ENCODE assay signal across 24 cellular contexts in the genomic region with DNA sequence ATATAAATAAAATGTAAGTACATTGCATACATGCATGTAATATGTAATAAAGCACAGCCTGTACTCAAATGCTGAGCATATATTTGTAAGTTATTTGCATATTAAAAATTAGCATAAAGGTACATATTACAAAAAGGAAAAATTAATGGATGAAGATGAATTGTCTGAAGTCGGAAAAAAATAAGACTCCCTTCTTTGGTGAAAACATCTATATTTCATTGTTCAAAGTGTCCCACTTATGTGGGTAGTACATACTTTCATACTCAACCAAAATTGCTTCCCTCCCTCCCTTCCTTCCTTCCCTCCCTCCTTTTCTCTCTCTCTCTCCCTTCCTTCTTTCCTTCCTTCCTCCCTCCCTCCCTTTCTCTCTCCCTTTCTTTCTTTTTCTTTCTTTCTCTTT.
DNase-seq lines count a peak whose midpoint lies in the region; ATAC-seq, FAIRE-seq and TF ChIP-seq lines count a peak whose summit lies in the region.
"Had no signal": no experiment of that assay in that cellular context is flagged by ENCODE, and none has a peak within 500 bp of the region (broad histone marks: within the 10 kb centered on the region; RNA-seq: fewer than 3 reads in every experiment).

No MANE protein-coding gene starts in this region.

- H3K27me3 Mint-ChIP-seq in central memory CD8-positive, alpha-beta T cell = no peaks in the 10 kb centered on the region
- H3K27me3 Mint-ChIP-seq in CD8-positive, alpha-beta T cell (ENCODE audit: low read depth) = no peaks in the 10 kb centered on the region
- H3K27me3 Mint-ChIP-seq: B cell; CD4-positive, alpha-beta T cell; CD8-positive, alpha-beta memory T cell had no signal

- no peak for TF ChIP-seq CTCF in HepG2 (CRISPR knock-in tag; IDR thresholded peaks at IDR 0.05)
- no peak for TF ChIP-seq CTCF in right lobe of liver (IDR thresholded peaks at IDR 0.05)
- no peak for TF ChIP-seq CTCF in CD8-positive, alpha-beta T cell (IDR thresholded peaks at IDR 0.05)

- H3K27me3 ChIP-seq in HepG2 (ENCODE audit: control insufficient read depth in 1 of 2, insufficient read depth in 2 of 2, low read length in 2 of 2) (no peaks in the 10 kb centered on the region), right lobe of liver (no peaks in the 10 kb centered on the region)
- no peaks in the 10 kb centered on the region for H3K27me3 ChIP-seq in CD8-positive, alpha-beta T cell (ENCODE audit: insufficient read depth, low read length)
- H3K27me3 ChIP-seq: BLaER1 treated with 17β-estradiol and CSF1 and Interleukin-3, amounts not matched to agents 10 nM and 100 nM had no signal

- H3K27ac ChIP-seq in HepG2 (ENCODE audit: extremely low read length, insufficient read depth, low read length) (no peak overlapping the region), right lobe of liver (no peak overlapping the region)
- no peak overlapping the region for H3K27ac ChIP-seq in CD8-positive, alpha-beta T cell (ENCODE audit: low read depth, low read length)
- H3K27ac ChIP-seq: 22Rv1; A549; BLaER1 treated with 17β-estradiol and CSF1 and Interleukin-3, amounts not matched to agents 10 nM and 100 nM; C4-2B had no signal

- no TSS peak for BruUV-seq in HepG2 (replicated peaks; lab: Mats Ljungman, UMichigan)

- no peak for DNase-seq in HepG2 (ENCODE audit: low spot score)
- DNase-seq in right lobe of liver = no peak
- no peak for DNase-seq in central memory CD8-positive, alpha-beta T cell (ENCODE audit: low spot score in 2 of 2)
- no peak for DNase-seq in CD8-positive, alpha-beta T cell
- DNase-seq: AML-193; CD4-positive, alpha-beta T cell; CD8-positive, alpha-beta memory T cell; COR-L47; DMS 273 treated with DMSO at 0.1 percent for 48 hours; DMS153; DMS53; DMS79; DND-41; EL; GDM1 had no signal

- peaks cover 22% of the 10 kb centered on the region for H3K9me3 Mint-ChIP-seq in central memory CD8-positive, alpha-beta T cell
- peaks cover 8% of the 10 kb centered on the region for H3K9me3 Mint-ChIP-seq in CD8-positive, alpha-beta T cell
- H3K9me3 Mint-ChIP-seq: CD4-positive, alpha-beta T cell had no signal

- no peak for TF ChIP-seq RAD21 in HepG2 (CRISPR knock-in tag; IDR thresholded peaks at IDR 0.05)

- H3K4me1 ChIP-seq in HepG2 (ENCODE audit: insufficient read depth, low read length) = no peaks in the 10 kb centered on the region
- H3K4me1 ChIP-seq in right lobe of liver = no peaks in the 10 kb centered on the region
- no peaks in the 10 kb centered on the region for H3K4me1 ChIP-seq in CD8-positive, alpha-beta T cell (ENCODE audit: insufficient read depth, low read length)
- H3K4me1 ChIP-seq: A549 had no signal

- H3K36me3 ChIP-seq in HepG2 (replicated peaks in 1 of 2; ENCODE audit: control insufficient read depth in 1 of 2, insufficient read depth in 2 of 2, low read length in 2 of 2) = no peaks in the 10 kb centered on the region
- no peaks in the 10 kb centered on the region for H3K36me3 ChIP-seq in right lobe of liver
- no peaks in the 10 kb centered on the region for H3K36me3 ChIP-seq in CD8-positive, alpha-beta T cell (ENCODE audit: insufficient read depth, low read length)
- H3K36me3 ChIP-seq: BLaER1 treated with 17β-estradiol and CSF1 and Interleukin-3, amounts not matched to agents 10 nM and 100 nM had no signal

- H3K4me1 Mint-ChIP-seq in central memory CD8-positive, alpha-beta T cell = no peaks in the 10 kb centered on the region
- no peaks in the 10 kb centered on the region for H3K4me1 Mint-ChIP-seq in CD8-positive, alpha-beta T cell (ENCODE audit: low read depth)
- H3K4me1 Mint-ChIP-seq: B cell; CD8-positive, alpha-beta memory T cell had no signal

- no peaks in the 10 kb centered on the region for H4K20me1 ChIP-seq in HepG2 (ENCODE audit: insufficient read depth, low read length)
- H4K20me1 ChIP-seq: BLaER1 treated with 17β-estradiol and CSF1 and Interleukin-3, amounts not matched to agents 10 nM and 100 nM had no signal

- no peaks in the 10 kb centered on the region for H3K79me2 ChIP-seq in HepG2 (ENCODE audit: insufficient read depth, low read length)

- H3K27ac Mint-ChIP-seq in central memory CD8-positive, alpha-beta T cell (ENCODE audit: low read depth) = peak overlapping the region; percentile 42
- no peak overlapping the region for H3K27ac Mint-ChIP-seq in CD8-positive, alpha-beta T cell
- H3K27ac Mint-ChIP-seq: B cell; CD4-positive, alpha-beta T cell; CD8-positive, alpha-beta memory T cell had no signal

- TF ChIP-seq EP300 in HepG2 (IDR thresholded peaks at IDR 0.05; ENCODE audit: low read depth in 2 of 2, low read length in 2 of 2) = no peak
- no peak for TF ChIP-seq EP300 in HepG2 (CRISPR knock-in tag; IDR thresholded peaks at IDR 0.05; ENCODE audit: borderline replicate concordance)

- H3K9ac ChIP-seq in HepG2 (ENCODE audit: insufficient read depth, low read depth, low read length) = no peak overlapping the region
- H3K9ac ChIP-seq: BLaER1 treated with 17β-estradiol and CSF1 and Interleukin-3, amounts not matched to agents 10 nM and 100 nM had no signal

- FAIRE-seq in HepG2 (lab: Jason Lieb, UNC) = no peak
- FAIRE-seq: A549, GM12878, GM12892, GM18507 had no signal

- H3K4me2 ChIP-seq in HepG2 (ENCODE audit: low read depth, low read length) = no peak overlapping the region
- H3K4me2 ChIP-seq: A549; BLaER1 treated with 17β-estradiol and CSF1 and Interleukin-3, amounts not matched to agents 10 nM and 100 nM had no signal

- no peak overlapping the region for H3K4me3 ChIP-seq in HepG2 (replicated peaks in 1 of 3; ENCODE audit: insufficient read depth in 1 of 3, low read depth in 2 of 3, low read length in 3 of 3)
- H3K4me3 ChIP-seq in right lobe of liver = no peak overlapping the region
- H3K4me3 ChIP-seq in CD8-positive, alpha-beta T cell (ENCODE audit: low read depth, low read length) = no peak overlapping the region
- H3K4me3 ChIP-seq: A549; BLaER1 treated with 17β-estradiol and CSF1 and Interleukin-3, amounts not matched to agents 10 nM and 100 nM; GM12878 had no signal

- TF ChIP-seq POLR2A in HepG2 (IDR thresholded peaks at IDR 0.05; ENCODE audit: insufficient read depth in 1 of 2, low read depth in 2 of 2, low read length in 2 of 2) (no peak), right lobe of liver (IDR thresholded peaks at IDR 0.05) (no peak)

- H3K4me3 Mint-ChIP-seq in central memory CD8-positive, alpha-beta T cell = no peak overlapping the region
- H3K4me3 Mint-ChIP-seq in CD8-positive, alpha-beta T cell = no peak overlapping the region
- H3K4me3 Mint-ChIP-seq: B cell; CD4-positive, alpha-beta T cell; CD8-positive, alpha-beta memory T cell had no signal

- intact Hi-C loops in HepG2 (cut with micrococcal nuclease; ENCODE audit: unreplicated experiment) (no loop called here), right lobe of liver (cut with DNase I) (no loop called here)
- intact Hi-C loops in CD8-positive, alpha-beta T cell (cut with DNase I, micrococcal nuclease) = no loop called here

- 86% methylated on average over 1 of the region's 1 CpG for WGBS in HepG2 (ENCODE audit: low lambda C conversion rate)
- 83% methylated on average over 1 of the region's 1 CpG for WGBS in right lobe of liver (ENCODE audit: insufficient coverage, low coverage, low lambda C conversion rate, missing lambda C conversion rate)

- no peak overlapping the region for H2AFZ ChIP-seq in HepG2 (ENCODE audit: low read length)

- CTCF ChIA-PET in HepG2 (lab: Yijun Ruan, JAX; ENCODE audit: low intra/inter-chr PET ratio, low total read pairs) = no interaction called here
- CTCF ChIA-PET in CD8-positive, alpha-beta T cell (lab: Charles Lee) = no interaction called here

- in situ Hi-C loops in HepG2 (cut with HindIII; ENCODE audit: extremely low pct_ligation_motif_present, low pct_unique_long_range_greater_than_20kb) = no loop called here

- H3K9me3 ChIP-seq in HepG2 (ENCODE audit: low read length) (no peaks in the 10 kb centered on the region), right lobe of liver (no peaks in the 10 kb centered on the region)
- no peaks in the 10 kb centered on the region for H3K9me3 ChIP-seq in CD8-positive, alpha-beta T cell (ENCODE audit: low read length)
- H3K9me3 ChIP-seq: A549 had no signal

- ATAC-seq in HepG2 (no peak), right lobe of liver (no peak), HG03521 (IDR thresholded peaks at IDR 0.05; ENCODE audit: unreplicated experiment) (no peak)
- ATAC-seq in central memory CD8-positive, alpha-beta T cell (replicated peaks; ENCODE audit: extremely low read depth, poor library complexity, severe bottlenecking) = no peak
- ATAC-seq in CD8-positive, alpha-beta T cell = no peak
- ATAC-seq: A549, GM12878 had no signal

- no peaks in the 10 kb centered on the region for H3K36me3 Mint-ChIP-seq in central memory CD8-positive, alpha-beta T cell (ENCODE audit: insufficient read depth)
- H3K36me3 Mint-ChIP-seq in CD8-positive, alpha-beta T cell = no peaks in the 10 kb centered on the region
- H3K36me3 Mint-ChIP-seq: CD8-positive, alpha-beta memory T cell had no signal

- POLR2A ChIA-PET in HepG2 (lab: Yijun Ruan, JAX) = no interaction called here
- POLR2A ChIA-PET in CD8-positive, alpha-beta T cell (lab: Charles Lee) = no interaction called here
